Comparison of ENCODE assay signal across 2 cellular contexts in the genomic region with DNA sequence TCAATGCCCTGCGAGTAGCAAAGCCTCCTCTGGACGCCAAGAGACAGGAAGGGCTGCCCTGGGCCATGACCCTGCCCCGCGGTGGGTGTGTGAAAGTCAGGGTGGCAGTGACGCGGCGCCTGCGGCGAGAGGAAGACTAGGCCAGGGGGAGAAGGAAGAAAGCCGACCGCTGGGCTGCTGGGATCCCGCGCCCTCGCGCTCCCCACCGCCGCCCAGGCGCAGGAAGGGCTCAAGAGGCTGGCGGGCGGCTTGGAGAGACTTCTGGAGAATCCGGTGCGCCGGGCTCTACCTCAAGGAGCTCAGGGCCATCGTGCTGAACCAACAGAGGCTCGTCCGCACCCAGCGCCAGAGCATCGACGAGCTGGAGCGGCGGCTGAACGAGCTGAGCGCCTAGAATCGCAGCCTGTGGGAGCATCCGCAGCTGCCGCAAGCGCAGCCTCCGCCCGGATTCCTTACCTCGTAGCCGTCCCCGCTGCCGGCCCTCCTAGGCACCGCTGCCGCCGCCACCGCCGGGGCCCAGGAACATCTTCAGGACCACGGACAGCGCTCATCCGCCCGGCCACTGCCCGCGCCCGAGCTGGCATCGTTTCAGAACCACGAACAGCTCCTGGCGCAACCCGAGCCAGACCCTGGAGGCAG.
TF ChIP-seq lines count a peak whose summit lies in the region.

No MANE protein-coding gene starts in this region.

TF ChIP-seq in Ishikawa, 13 proteins besides CTCF, POLR2A, EP300 and RAD21 (continued from another document):
- TF ChIP-seq, protein P1, sequence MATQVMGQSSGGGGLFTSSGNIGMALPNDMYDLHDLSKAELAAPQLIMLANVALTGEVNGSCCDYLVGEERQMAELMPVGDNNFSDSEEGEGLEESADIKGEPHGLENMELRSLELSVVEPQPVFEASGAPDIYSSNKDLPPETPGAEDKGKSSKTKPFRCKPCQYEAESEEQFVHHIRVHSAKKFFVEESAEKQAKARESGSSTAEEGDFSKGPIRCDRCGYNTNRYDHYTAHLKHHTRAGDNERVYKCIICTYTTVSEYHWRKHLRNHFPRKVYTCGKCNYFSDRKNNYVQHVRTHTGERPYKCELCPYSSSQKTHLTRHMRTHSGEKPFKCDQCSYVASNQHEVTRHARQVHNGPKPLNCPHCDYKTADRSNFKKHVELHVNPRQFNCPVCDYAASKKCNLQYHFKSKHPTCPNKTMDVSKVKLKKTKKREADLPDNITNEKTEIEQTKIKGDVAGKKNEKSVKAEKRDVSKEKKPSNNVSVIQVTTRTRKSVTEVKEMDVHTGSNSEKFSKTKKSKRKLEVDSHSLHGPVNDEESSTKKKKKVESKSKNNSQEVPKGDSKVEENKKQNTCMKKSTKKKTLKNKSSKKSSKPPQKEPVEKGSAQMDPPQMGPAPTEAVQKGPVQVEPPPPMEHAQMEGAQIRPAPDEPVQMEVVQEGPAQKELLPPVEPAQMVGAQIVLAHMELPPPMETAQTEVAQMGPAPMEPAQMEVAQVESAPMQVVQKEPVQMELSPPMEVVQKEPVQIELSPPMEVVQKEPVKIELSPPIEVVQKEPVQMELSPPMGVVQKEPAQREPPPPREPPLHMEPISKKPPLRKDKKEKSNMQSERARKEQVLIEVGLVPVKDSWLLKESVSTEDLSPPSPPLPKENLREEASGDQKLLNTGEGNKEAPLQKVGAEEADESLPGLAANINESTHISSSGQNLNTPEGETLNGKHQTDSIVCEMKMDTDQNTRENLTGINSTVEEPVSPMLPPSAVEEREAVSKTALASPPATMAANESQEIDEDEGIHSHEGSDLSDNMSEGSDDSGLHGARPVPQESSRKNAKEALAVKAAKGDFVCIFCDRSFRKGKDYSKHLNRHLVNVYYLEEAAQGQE (IDR thresholded peaks at IDR 0.05; ENCODE audit: low read depth) = peak; percentile 99
- TF ChIP-seq EGR1 (IDR thresholded peaks at IDR 0.05) = no peak
- no peak; the same call in 1 of the 2 replicates for TF ChIP-seq TCF12 (IDR thresholded peaks at IDR 0.05; ENCODE audit: low read depth)
- peak; percentile 80; the same call in 1 of the 2 replicates for TF ChIP-seq NFIC (IDR thresholded peaks at IDR 0.05)
- no peak for TF ChIP-seq YY1 (IDR thresholded peaks at IDR 0.05; ENCODE audit: low read depth)
- peak; percentile 48 for TF ChIP-seq TEAD4 (IDR thresholded peaks at IDR 0.05)
- no peak for TF ChIP-seq CEBPB (IDR thresholded peaks at IDR 0.05)
- TF ChIP-seq, protein P2, sequence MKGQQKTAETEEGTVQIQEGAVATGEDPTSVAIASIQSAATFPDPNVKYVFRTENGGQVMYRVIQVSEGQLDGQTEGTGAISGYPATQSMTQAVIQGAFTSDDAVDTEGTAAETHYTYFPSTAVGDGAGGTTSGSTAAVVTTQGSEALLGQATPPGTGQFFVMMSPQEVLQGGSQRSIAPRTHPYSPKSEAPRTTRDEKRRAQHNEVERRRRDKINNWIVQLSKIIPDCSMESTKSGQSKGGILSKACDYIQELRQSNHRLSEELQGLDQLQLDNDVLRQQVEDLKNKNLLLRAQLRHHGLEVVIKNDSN (IDR thresholded peaks at IDR 0.05) = no peak
- TF ChIP-seq, protein P3, sequence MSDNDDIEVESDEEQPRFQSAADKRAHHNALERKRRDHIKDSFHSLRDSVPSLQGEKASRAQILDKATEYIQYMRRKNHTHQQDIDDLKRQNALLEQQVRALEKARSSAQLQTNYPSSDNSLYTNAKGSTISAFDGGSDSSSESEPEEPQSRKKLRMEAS (IDR thresholded peaks at IDR 0.05) = peak; percentile 78

TF ChIP-seq in K562, 482 proteins besides CTCF, POLR2A, EP300 and RAD21 (continued from another document and continues in another):
- TF ChIP-seq, protein P4, sequence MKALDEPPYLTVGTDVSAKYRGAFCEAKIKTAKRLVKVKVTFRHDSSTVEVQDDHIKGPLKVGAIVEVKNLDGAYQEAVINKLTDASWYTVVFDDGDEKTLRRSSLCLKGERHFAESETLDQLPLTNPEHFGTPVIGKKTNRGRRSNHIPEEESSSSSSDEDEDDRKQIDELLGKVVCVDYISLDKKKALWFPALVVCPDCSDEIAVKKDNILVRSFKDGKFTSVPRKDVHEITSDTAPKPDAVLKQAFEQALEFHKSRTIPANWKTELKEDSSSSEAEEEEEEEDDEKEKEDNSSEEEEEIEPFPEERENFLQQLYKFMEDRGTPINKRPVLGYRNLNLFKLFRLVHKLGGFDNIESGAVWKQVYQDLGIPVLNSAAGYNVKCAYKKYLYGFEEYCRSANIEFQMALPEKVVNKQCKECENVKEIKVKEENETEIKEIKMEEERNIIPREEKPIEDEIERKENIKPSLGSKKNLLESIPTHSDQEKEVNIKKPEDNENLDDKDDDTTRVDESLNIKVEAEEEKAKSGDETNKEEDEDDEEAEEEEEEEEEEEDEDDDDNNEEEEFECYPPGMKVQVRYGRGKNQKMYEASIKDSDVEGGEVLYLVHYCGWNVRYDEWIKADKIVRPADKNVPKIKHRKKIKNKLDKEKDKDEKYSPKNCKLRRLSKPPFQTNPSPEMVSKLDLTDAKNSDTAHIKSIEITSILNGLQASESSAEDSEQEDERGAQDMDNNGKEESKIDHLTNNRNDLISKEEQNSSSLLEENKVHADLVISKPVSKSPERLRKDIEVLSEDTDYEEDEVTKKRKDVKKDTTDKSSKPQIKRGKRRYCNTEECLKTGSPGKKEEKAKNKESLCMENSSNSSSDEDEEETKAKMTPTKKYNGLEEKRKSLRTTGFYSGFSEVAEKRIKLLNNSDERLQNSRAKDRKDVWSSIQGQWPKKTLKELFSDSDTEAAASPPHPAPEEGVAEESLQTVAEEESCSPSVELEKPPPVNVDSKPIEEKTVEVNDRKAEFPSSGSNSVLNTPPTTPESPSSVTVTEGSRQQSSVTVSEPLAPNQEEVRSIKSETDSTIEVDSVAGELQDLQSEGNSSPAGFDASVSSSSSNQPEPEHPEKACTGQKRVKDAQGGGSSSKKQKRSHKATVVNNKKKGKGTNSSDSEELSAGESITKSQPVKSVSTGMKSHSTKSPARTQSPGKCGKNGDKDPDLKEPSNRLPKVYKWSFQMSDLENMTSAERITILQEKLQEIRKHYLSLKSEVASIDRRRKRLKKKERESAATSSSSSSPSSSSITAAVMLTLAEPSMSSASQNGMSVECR (CRISPR knock-in tag; IDR thresholded peaks at IDR 0.05) = peak; percentile 72
- TF ChIP-seq FOXP1 (CRISPR knock-in tag; IDR thresholded peaks at IDR 0.05) (0 out of 2 replicates have a peak, but pooled peaks have one; percentile 37), CREM (IDR thresholded peaks at IDR 0.05; ENCODE audit: low read depth) (peak; percentile 13; the same call in 1 of the 2 replicates), STAG1 (CRISPR knock-in tag; IDR thresholded peaks at IDR 0.05; ENCODE audit: borderline replicate concordance) (0 out of 2 replicates have a peak, but pooled peaks have one; percentile 29), SMARCC2 (IDR thresholded peaks at IDR 0.05; ENCODE audit: low read depth) (no peak), ZNF354B (CRISPR knock-in tag; IDR thresholded peaks at IDR 0.05) (no peak), KLF6 (CRISPR knock-in tag; IDR thresholded peaks at IDR 0.05; ENCODE audit: borderline replicate concordance) (no peak), HNRNPL (IDR thresholded peaks at IDR 0.05; ENCODE audit: low read depth, low read length) (peak; percentile 71; the same call in 1 of the 2 replicates), GABPB1 (CRISPR knock-in tag; IDR thresholded peaks at IDR 0.05) (0 out of 2 replicates have a peak, but pooled peaks have one; percentile 36), PRMT5 (CRISPR knock-in tag; IDR thresholded peaks at IDR 0.05) (peak; percentile 88), MYBL2 (IDR thresholded peaks at IDR 0.05; ENCODE audit: low read depth) (no peak), MYBL2 (CRISPR knock-in tag; IDR thresholded peaks at IDR 0.05; ENCODE audit: borderline replicate concordance) (no peak), SRF (CRISPR knock-in tag; IDR thresholded peaks at IDR 0.05) (peak in 1 of 2 experiments; percentile 50; a peak in 1 of 4 replicates), ZEB2 (IDR thresholded peaks at IDR 0.05) (no peak), ZNF766 (CRISPR knock-in tag; conservative IDR thresholded peaks at IDR 0.05) (0 out of 2 replicates have a peak, but pooled peaks have one; percentile 29), CBFA2T2 (conservative IDR thresholded peaks at IDR 0.05) (no peak), CEBPG (CRISPR knock-in tag; IDR thresholded peaks at IDR 0.05) (no peak), CEBPG (tag; conservative IDR thresholded peaks at IDR 0.05 in 1 of 2, IDR thresholded peaks at IDR 0.05 in 1 of 2) (no peak), HNRNPH1 (optimal IDR thresholded peaks at IDR 0.05; ENCODE audit: low read depth, low read length) (no peak), SIN3A (IDR thresholded peaks at IDR 0.05; ENCODE audit: borderline replicate concordance in 2 of 2, control insufficient read depth in 1 of 2, low read depth in 2 of 2, low read length in 2 of 2) (peak in 1 of 2 experiments; percentile 69; a peak in 1 of 4 replicates)
- TF ChIP-seq, protein P5, sequence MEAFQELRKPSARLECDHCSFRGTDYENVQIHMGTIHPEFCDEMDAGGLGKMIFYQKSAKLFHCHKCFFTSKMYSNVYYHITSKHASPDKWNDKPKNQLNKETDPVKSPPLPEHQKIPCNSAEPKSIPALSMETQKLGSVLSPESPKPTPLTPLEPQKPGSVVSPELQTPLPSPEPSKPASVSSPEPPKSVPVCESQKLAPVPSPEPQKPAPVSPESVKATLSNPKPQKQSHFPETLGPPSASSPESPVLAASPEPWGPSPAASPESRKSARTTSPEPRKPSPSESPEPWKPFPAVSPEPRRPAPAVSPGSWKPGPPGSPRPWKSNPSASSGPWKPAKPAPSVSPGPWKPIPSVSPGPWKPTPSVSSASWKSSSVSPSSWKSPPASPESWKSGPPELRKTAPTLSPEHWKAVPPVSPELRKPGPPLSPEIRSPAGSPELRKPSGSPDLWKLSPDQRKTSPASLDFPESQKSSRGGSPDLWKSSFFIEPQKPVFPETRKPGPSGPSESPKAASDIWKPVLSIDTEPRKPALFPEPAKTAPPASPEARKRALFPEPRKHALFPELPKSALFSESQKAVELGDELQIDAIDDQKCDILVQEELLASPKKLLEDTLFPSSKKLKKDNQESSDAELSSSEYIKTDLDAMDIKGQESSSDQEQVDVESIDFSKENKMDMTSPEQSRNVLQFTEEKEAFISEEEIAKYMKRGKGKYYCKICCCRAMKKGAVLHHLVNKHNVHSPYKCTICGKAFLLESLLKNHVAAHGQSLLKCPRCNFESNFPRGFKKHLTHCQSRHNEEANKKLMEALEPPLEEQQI (IDR thresholded peaks at IDR 0.05) = peak; percentile 42; the same call in 1 of the 2 replicates
- TF ChIP-seq, protein P6, sequence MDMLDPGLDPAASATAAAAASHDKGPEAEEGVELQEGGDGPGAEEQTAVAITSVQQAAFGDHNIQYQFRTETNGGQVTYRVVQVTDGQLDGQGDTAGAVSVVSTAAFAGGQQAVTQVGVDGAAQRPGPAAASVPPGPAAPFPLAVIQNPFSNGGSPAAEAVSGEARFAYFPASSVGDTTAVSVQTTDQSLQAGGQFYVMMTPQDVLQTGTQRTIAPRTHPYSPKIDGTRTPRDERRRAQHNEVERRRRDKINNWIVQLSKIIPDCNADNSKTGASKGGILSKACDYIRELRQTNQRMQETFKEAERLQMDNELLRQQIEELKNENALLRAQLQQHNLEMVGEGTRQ (CRISPR knock-in tag; IDR thresholded peaks at IDR 0.05) = 0 out of 2 replicates have a peak, but pooled peaks have one; percentile 22
- TF ChIP-seq, protein P7, sequence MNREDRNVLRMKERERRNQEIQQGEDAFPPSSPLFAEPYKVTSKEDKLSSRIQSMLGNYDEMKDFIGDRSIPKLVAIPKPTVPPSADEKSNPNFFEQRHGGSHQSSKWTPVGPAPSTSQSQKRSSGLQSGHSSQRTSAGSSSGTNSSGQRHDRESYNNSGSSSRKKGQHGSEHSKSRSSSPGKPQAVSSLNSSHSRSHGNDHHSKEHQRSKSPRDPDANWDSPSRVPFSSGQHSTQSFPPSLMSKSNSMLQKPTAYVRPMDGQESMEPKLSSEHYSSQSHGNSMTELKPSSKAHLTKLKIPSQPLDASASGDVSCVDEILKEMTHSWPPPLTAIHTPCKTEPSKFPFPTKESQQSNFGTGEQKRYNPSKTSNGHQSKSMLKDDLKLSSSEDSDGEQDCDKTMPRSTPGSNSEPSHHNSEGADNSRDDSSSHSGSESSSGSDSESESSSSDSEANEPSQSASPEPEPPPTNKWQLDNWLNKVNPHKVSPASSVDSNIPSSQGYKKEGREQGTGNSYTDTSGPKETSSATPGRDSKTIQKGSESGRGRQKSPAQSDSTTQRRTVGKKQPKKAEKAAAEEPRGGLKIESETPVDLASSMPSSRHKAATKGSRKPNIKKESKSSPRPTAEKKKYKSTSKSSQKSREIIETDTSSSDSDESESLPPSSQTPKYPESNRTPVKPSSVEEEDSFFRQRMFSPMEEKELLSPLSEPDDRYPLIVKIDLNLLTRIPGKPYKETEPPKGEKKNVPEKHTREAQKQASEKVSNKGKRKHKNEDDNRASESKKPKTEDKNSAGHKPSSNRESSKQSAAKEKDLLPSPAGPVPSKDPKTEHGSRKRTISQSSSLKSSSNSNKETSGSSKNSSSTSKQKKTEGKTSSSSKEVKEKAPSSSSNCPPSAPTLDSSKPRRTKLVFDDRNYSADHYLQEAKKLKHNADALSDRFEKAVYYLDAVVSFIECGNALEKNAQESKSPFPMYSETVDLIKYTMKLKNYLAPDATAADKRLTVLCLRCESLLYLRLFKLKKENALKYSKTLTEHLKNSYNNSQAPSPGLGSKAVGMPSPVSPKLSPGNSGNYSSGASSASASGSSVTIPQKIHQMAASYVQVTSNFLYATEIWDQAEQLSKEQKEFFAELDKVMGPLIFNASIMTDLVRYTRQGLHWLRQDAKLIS (CRISPR knock-in tag; IDR thresholded peaks at IDR 0.05) = 0 out of 2 replicates have a peak, but pooled peaks have one; percentile 45
- TF ChIP-seq, protein P8, sequence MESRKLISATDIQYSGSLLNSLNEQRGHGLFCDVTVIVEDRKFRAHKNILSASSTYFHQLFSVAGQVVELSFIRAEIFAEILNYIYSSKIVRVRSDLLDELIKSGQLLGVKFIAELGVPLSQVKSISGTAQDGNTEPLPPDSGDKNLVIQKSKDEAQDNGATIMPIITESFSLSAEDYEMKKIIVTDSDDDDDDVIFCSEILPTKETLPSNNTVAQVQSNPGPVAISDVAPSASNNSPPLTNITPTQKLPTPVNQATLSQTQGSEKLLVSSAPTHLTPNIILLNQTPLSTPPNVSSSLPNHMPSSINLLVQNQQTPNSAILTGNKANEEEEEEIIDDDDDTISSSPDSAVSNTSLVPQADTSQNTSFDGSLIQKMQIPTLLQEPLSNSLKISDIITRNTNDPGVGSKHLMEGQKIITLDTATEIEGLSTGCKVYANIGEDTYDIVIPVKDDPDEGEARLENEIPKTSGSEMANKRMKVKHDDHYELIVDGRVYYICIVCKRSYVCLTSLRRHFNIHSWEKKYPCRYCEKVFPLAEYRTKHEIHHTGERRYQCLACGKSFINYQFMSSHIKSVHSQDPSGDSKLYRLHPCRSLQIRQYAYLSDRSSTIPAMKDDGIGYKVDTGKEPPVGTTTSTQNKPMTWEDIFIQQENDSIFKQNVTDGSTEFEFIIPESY (CRISPR knock-in tag; IDR thresholded peaks at IDR 0.05) = peak; percentile 98
